In genomic region chr9:94167376-94167775, GRCh38 we compare ENCODE assay signal across 8 cellular contexts.
DNase-seq lines count a peak whose midpoint lies in the region; ATAC-seq and TF ChIP-seq lines count a peak whose summit lies in the region.

No MANE protein-coding gene starts in this region.

- TF ChIP-seq POLR2A in GM18505 (IDR thresholded peaks at IDR 0.05; ENCODE audit: borderline replicate concordance, extremely low read depth, insufficient read depth, insufficient read length), result no peak

- H3K4me2 ChIP-seq in Loucy (ENCODE audit: low read depth, low read length, poor library complexity, severe bottlenecking), result peak overlapping the region; percentile 88

- H3K9me3 Mint-ChIP-seq in natural killer cell, result no peaks in the 10 kb centered on the region

- TF ChIP-seq CTCF in AG09309 (IDR thresholded peaks at IDR 0.05; ENCODE audit: control insufficient read depth, insufficient read depth, low read depth, low read length, missing control alignments) (no peak), Loucy (conservative IDR thresholded peaks at IDR 0.05; ENCODE audit: low read length) (no peak), natural killer cell (IDR thresholded peaks at IDR 0.05) (no peak)

- H2AFZ ChIP-seq in Loucy (ENCODE audit: low read length), result no peak overlapping the region

- peak overlapping the region; percentile 88 for H3K4me3 Mint-ChIP-seq in natural killer cell

- H3K36me3 Mint-ChIP-seq in natural killer cell, result no peaks in the 10 kb centered on the region

- H3K9ac ChIP-seq in Loucy (ENCODE audit: low read depth, low read length, poor library complexity, severe bottlenecking), result peak overlapping the region; percentile 88
- peak overlapping the region; percentile 83 to 85 for H3K9ac ChIP-seq in duodenal mucosa (ENCODE audit: low read depth in 1 of 2, low read length in 2 of 2)

- H3K27ac ChIP-seq in duodenal mucosa (ENCODE audit: low read depth, low read length), result peak overlapping the region; percentile 73

- peaks cover 50% of the 10 kb centered on the region for H3K4me1 ChIP-seq in Loucy (ENCODE audit: insufficient read depth, low read length, poor library complexity, severe bottlenecking)
- peaks cover 26 to 31% of the 10 kb centered on the region in 2 donors for H3K4me1 ChIP-seq in duodenal mucosa (ENCODE audit: control insufficient read depth in 1 of 2, insufficient read depth in 2 of 2, low read length in 2 of 2)

- H3K4me3 ChIP-seq in AG09309 (ENCODE audit: control insufficient read depth, low read depth, low read length) (peak overlapping the region; percentile 62), Loucy (ENCODE audit: low read length, poor library complexity, severe bottlenecking) (peak overlapping the region; percentile 92), duodenal mucosa (ENCODE audit: low read depth in 1 of 2, low read length in 2 of 2) (peak overlapping the region; percentile 74 to 85)

- H3K79me2 ChIP-seq in Loucy (ENCODE audit: insufficient read depth, low read length), result peaks cover 56% of the 10 kb centered on the region

- ATAC-seq in natural killer cell (no peak), GM18520 (IDR thresholded peaks at IDR 0.05; ENCODE audit: unreplicated experiment) (no peak), HG02759 (IDR thresholded peaks at IDR 0.05; ENCODE audit: unreplicated experiment) (no peak), GM18505 (IDR thresholded peaks at IDR 0.05; ENCODE audit: unreplicated experiment) (no peak)

- H3F3A ChIP-seq in Loucy (ENCODE audit: low read depth), result peaks cover 5% of the 10 kb centered on the region; the same call in 1 of the 2 replicates

- H3K36me3 ChIP-seq in Loucy (ENCODE audit: insufficient read depth, low read length), result no peaks in the 10 kb centered on the region
- H3K36me3 ChIP-seq in duodenal mucosa (ENCODE audit: control insufficient read depth in 1 of 2, insufficient read depth in 2 of 2, low read length in 2 of 2), result no peaks in the 10 kb centered on the region

- H3K9me2 ChIP-seq in Loucy (replicated peaks; ENCODE audit: low read depth, low read length), result no peaks in the 10 kb centered on the region

- no peak for DNase-seq in AG09309 (ENCODE audit: low read depth)
- no peak for DNase-seq in natural killer cell
- DNase-seq in C1 segment of cervical spinal cord (lab: John Stamatoyannopoulos, UW), result no peak

- peaks cover 46 to 57% of the 10 kb centered on the region in 2 donors for H3K4me1 Mint-ChIP-seq in natural killer cell

- H3K27me3 Mint-ChIP-seq in natural killer cell (ENCODE audit: low read depth in 2 of 2), result no peaks in the 10 kb centered on the region

- no peaks in the 10 kb centered on the region for H3K27me3 ChIP-seq in Loucy (ENCODE audit: insufficient read depth, low read length, poor library complexity, severe bottlenecking)
- no peaks in the 10 kb centered on the region for H3K27me3 ChIP-seq in duodenal mucosa (ENCODE audit: control insufficient read depth in 1 of 2, insufficient read depth in 2 of 2, low read length in 2 of 2)

- H3K9me3 ChIP-seq in Loucy (ENCODE audit: insufficient read depth, low read depth, low read length) (no peaks in the 10 kb centered on the region), duodenal mucosa (ENCODE audit: control insufficient read depth in 1 of 2, low read length in 2 of 2) (no peaks in the 10 kb centered on the region)

- peaks cover 53% of the 10 kb centered on the region for H4K20me1 ChIP-seq in Loucy (ENCODE audit: insufficient read depth, low read length, poor library complexity, severe bottlenecking)

- peak overlapping the region; percentile 92 to 94 for H3K27ac Mint-ChIP-seq in natural killer cell

- intact Hi-C loops in natural killer cell (cut with micrococcal nuclease), result no loop called here
